ENCODE assay signal across 1 cellular context in the genomic region with DNA sequence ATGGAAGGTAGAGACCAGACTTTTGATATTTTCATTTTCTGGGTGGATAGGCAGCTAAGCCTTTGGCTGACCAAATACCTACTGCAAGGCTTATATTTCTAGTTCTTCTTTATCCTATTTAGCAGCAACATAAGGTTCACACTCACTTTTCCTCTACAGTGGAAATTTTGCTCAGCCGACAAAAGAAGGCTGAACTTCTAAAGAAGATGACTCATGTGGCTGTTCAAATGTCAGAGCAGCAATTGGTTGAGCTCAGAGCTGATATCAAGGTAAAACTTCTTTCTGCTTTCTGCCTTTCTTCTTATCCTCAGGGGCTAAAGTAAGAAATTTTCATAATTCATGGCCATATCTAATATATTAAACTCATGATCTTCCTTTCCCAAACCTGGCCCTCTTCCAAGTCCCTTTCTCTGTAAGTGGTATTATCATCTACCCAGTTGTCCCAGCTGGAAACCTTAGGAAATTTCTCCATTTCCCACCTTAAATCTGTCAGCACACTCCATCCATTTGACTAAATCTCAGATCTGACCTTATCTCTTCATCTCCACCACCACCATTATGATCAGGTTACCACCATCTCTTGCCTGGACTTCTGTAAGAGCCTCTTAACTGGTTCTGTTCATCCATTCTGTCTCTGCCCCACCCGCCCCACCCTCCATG.
A peak's percentile ranks its signal among the peaks of the same experiment; 100 is the strongest.
TF ChIP-seq lines count a peak whose summit lies in the region.

No MANE protein-coding gene starts in this region.

TF ChIP-seq in HEK293, 187 proteins besides CTCF, POLR2A, EP300 and RAD21 (continued from another document):
- TF ChIP-seq, protein P1, sequence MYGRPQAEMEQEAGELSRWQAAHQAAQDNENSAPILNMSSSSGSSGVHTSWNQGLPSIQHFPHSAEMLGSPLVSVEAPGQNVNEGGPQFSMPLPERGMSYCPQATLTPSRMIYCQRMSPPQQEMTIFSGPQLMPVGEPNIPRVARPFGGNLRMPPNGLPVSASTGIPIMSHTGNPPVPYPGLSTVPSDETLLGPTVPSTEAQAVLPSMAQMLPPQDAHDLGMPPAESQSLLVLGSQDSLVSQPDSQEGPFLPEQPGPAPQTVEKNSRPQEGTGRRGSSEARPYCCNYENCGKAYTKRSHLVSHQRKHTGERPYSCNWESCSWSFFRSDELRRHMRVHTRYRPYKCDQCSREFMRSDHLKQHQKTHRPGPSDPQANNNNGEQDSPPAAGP (tag by site-specific recombination; IDR thresholded peaks at IDR 0.05), result peak; percentile 64
- TF ChIP-seq, protein P2, sequence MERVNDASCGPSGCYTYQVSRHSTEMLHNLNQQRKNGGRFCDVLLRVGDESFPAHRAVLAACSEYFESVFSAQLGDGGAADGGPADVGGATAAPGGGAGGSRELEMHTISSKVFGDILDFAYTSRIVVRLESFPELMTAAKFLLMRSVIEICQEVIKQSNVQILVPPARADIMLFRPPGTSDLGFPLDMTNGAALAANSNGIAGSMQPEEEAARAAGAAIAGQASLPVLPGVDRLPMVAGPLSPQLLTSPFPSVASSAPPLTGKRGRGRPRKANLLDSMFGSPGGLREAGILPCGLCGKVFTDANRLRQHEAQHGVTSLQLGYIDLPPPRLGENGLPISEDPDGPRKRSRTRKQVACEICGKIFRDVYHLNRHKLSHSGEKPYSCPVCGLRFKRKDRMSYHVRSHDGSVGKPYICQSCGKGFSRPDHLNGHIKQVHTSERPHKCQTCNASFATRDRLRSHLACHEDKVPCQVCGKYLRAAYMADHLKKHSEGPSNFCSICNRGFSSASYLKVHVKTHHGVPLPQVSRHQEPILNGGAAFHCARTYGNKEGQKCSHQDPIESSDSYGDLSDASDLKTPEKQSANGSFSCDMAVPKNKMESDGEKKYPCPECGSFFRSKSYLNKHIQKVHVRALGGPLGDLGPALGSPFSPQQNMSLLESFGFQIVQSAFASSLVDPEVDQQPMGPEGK (tag by site-specific recombination; IDR thresholded peaks at IDR 0.05), result peak; percentile 27; the same call in 1 of the 2 replicates
- TF ChIP-seq ZBTB17 (tag by site-specific recombination; IDR thresholded peaks at IDR 0.05), result 0 out of 2 replicates have a peak, but pooled peaks have one; percentile 39
